Comparison of ENCODE assay signal across 8 cellular contexts in the genomic region with DNA sequence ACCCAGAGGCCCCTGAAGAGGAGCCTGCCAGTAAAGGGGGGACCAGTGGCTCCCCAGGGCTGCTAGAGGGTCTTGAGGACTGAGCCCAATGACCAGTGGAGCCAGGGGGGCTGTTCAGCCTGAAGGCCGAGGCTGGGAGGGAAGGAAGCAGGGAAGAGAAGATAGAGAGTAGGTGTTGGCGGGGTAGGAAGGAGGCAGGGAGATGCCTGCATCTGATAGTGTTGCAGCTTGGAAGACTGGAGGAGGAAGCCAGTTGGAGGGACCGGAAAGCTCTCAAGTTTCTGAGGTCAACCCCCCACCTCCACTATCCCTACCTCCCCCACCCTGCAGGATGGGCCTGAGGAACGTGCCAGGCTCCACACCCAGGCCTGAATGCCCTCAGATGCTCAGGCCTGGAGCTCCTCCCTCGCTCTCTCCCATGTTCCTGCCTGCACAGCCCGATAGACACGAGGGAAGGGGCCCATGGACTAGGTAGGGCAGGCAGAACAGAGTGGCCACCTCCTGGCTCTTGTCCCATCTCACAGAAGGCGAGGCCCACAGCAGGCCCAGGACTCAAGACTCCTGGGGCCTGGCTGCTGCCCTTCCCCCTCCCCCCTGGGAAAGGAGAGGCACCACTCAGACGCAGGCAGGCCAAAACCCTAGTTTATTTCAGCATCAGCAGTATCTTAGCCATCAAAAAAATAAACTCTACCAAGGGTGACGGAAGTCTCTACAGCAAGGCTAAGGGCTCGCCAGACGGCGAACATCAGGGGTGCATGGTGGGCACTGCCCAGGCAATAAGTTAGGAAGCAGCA. TPM values are rescaled to one million over a fixed set of nuclear protein-coding genes. Genes with fewer than 3 reads are reported as not detected.
DNase-seq lines count a peak whose midpoint lies in the region; ATAC-seq, FAIRE-seq and TF ChIP-seq lines count a peak whose summit lies in the region.

No MANE protein-coding gene starts in this region.

- WGBS in stomach, 5 donors = 28 to 46% (median 31%) methylated on average over 13 of the region's 13 CpGs

- ATAC-seq in SK-N-SH treated with all-trans-retinoic acid at 6 μM for 48 hours (peak; percentile 12), HG03442 (IDR thresholded peaks at IDR 0.05; ENCODE audit: unreplicated experiment) (no peak), GM19023 (IDR thresholded peaks at IDR 0.05; ENCODE audit: unreplicated experiment) (no peak)

- peak overlapping the region in 1 of 4 donors; percentile 73 for H3K4me3 ChIP-seq in stomach

- intact Hi-C loops in stomach (cut with DNase I; ENCODE audit: low total_unique reads) = loop anchor here (2.0 kb wide), 1 partner anchor 28 kb away; no protein-coding TSS in a partner anchor

- TF ChIP-seq EP300 in stomach (IDR thresholded peaks at IDR 0.05) = no peak

- peaks cover 15% of the 10 kb centered on the region for H3K27me3 Mint-ChIP-seq in T-helper 1 cell treated with Interleukin-12 subunit alpha and Interleukin-12 subunit beta and Interleukin-4 antibody, amounts not matched to agents 30 μg/mL and 1 μg/mL, for 36 hours (ENCODE audit: low read depth)
- peaks cover 22% of the 10 kb centered on the region for H3K27me3 Mint-ChIP-seq in glutamatergic neuron (ENCODE audit: unreplicated experiment)

- H3K27ac Mint-ChIP-seq in T-helper 1 cell treated with Interleukin-12 subunit alpha and Interleukin-12 subunit beta and Interleukin-4 antibody, amounts not matched to agents 30 μg/mL and 1 μg/mL, for 36 hours = no peak overlapping the region
- peak overlapping the region; percentile 86 for H3K27ac Mint-ChIP-seq in glutamatergic neuron (ENCODE audit: unreplicated experiment)

- peaks cover 45 to 69% (median 61%) of the 10 kb centered on the region in 4 donors for H3K4me1 ChIP-seq in stomach

- no peak for FAIRE-seq in H54 (lab: Jason Lieb, UNC)

- peaks cover 5% of the 10 kb centered on the region for H3K4me1 Mint-ChIP-seq in T-helper 1 cell treated with Interleukin-12 subunit alpha and Interleukin-12 subunit beta and Interleukin-4 antibody, amounts not matched to agents 30 μg/mL and 1 μg/mL, for 36 hours (ENCODE audit: low read depth)
- peaks cover 12% of the 10 kb centered on the region for H3K4me1 Mint-ChIP-seq in glutamatergic neuron (ENCODE audit: low read depth, unreplicated experiment)

- H3K36me3 ChIP-seq in stomach = peaks cover 6 to 13% (median 7%) of the 10 kb centered on the region in 4 donors

- H3K27me3 ChIP-seq in stomach = peaks cover 0 to 33% (median 20%) of the 10 kb centered on the region in 3 donors

- no peaks in the 10 kb centered on the region for H3K9me3 Mint-ChIP-seq in T-helper 1 cell treated with Interleukin-12 subunit alpha and Interleukin-12 subunit beta and Interleukin-4 antibody, amounts not matched to agents 30 μg/mL and 1 μg/mL, for 36 hours
- H3K9me3 Mint-ChIP-seq in glutamatergic neuron (ENCODE audit: unreplicated experiment) = peaks cover 28% of the 10 kb centered on the region

- no peak for TF ChIP-seq POLR2A in stomach (IDR thresholded peaks at IDR 0.05)
- TF ChIP-seq POLR2A in H54 (IDR thresholded peaks at IDR 0.05; ENCODE audit: low read depth, low read length) = no peak

- no peak for TF ChIP-seq CTCF in glutamatergic neuron (IDR thresholded peaks at IDR 0.05; ENCODE audit: partially characterized antibody, unreplicated experiment)
- no peak for TF ChIP-seq CTCF in stomach (IDR thresholded peaks at IDR 0.05)

- no peak for DNase-seq in T-helper 1 cell
- no peak for DNase-seq in glutamatergic neuron
- DNase-seq in stomach = peak; percentile 43
- no peak for DNase-seq in H54 (ENCODE audit: insufficient read length, low spot score)

- H3K27ac ChIP-seq in stomach = peak overlapping the region; percentile 75 to 94 (median 91)

- H3K4me3 Mint-ChIP-seq in T-helper 1 cell treated with Interleukin-12 subunit alpha and Interleukin-12 subunit beta and Interleukin-4 antibody, amounts not matched to agents 30 μg/mL and 1 μg/mL, for 36 hours = peak overlapping the region; percentile 9
- H3K4me3 Mint-ChIP-seq in glutamatergic neuron (ENCODE audit: unreplicated experiment) = peak overlapping the region; percentile 77

- H3K36me3 Mint-ChIP-seq in T-helper 1 cell treated with Interleukin-12 subunit alpha and Interleukin-12 subunit beta and Interleukin-4 antibody, amounts not matched to agents 30 μg/mL and 1 μg/mL, for 36 hours (ENCODE audit: low read depth) = no peaks in the 10 kb centered on the region
- H3K36me3 Mint-ChIP-seq in glutamatergic neuron (ENCODE audit: unreplicated experiment) = no peaks in the 10 kb centered on the region

- no peaks in the 10 kb centered on the region for H3K9me3 ChIP-seq in stomach

TF ChIP-seq in SK-N-SH treated with all-trans-retinoic acid at 6 μM for 48 hours, 23 proteins besides CTCF, POLR2A, EP300 and RAD21:
- TF ChIP-seq, protein P1, sequence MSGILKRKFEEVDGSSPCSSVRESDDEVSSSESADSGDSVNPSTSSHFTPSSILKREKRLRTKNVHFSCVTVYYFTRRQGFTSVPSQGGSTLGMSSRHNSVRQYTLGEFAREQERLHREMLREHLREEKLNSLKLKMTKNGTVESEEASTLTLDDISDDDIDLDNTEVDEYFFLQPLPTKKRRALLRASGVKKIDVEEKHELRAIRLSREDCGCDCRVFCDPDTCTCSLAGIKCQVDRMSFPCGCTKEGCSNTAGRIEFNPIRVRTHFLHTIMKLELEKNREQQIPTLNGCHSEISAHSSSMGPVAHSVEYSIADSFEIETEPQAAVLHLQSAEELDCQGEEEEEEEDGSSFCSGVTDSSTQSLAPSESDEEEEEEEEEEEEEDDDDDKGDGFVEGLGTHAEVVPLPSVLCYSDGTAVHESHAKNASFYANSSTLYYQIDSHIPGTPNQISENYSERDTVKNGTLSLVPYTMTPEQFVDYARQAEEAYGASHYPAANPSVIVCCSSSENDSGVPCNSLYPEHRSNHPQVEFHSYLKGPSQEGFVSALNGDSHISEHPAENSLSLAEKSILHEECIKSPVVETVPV (CRISPR knock-in tag; IDR thresholded peaks at IDR 0.05) = no peak
- TF ChIP-seq ZC3H10 (CRISPR knock-in tag; IDR thresholded peaks at IDR 0.05) = no peak
- TF ChIP-seq ZNF565 (CRISPR knock-in tag; conservative IDR thresholded peaks at IDR 0.05; ENCODE audit: low read depth) = no peak
- TF ChIP-seq TCF4 (CRISPR knock-in tag; IDR thresholded peaks at IDR 0.05; ENCODE audit: borderline replicate concordance) = no peak
- no peak for TF ChIP-seq ZFP30 (CRISPR knock-in tag; IDR thresholded peaks at IDR 0.05)
- TF ChIP-seq TOX (CRISPR knock-in tag; IDR thresholded peaks at IDR 0.05; ENCODE audit: borderline replicate concordance) = no peak
- no peak for TF ChIP-seq POU6F1 (CRISPR knock-in tag; IDR thresholded peaks at IDR 0.05; ENCODE audit: borderline replicate concordance, low read depth)
- no peak for TF ChIP-seq SNAI2 (CRISPR knock-in tag; IDR thresholded peaks at IDR 0.05)
- no peak for TF ChIP-seq ZNF70 (CRISPR knock-in tag; IDR thresholded peaks at IDR 0.05)
- TF ChIP-seq ARNTL (CRISPR knock-in tag; IDR thresholded peaks at IDR 0.05; ENCODE audit: borderline replicate concordance, low read depth) = no peak
- no peak for TF ChIP-seq TSHZ2 (CRISPR knock-in tag; IDR thresholded peaks at IDR 0.05)

RNA-seq across cellular contexts. Expression of gene CKB, which starts 3.4 kb away (rescaled TPM):
- total RNA-seq in glutamatergic neuron (ENCODE audit: unreplicated experiment) = 2,561 TPM
- 1,000 to 10,000 TPM in 1 of 5 donors, 100 to 1,000 TPM in 4; 216 to 1,146 (median 643) TPM for total RNA-seq in stomach
- polyA plus RNA-seq in stomach = 1,000 to 10,000 TPM in 1 of 3 donors, 100 to 1,000 TPM in 2; 778 to 1,091 (median 976) TPM

RNA-seq across cellular contexts. Expression of gene TRMT61A, which starts 9.8 kb away (rescaled TPM):
- total RNA-seq in glutamatergic neuron (ENCODE audit: unreplicated experiment) (7.8 TPM), stomach (10 to 100 TPM in 4 of 5 donors, 1 to 10 TPM in 1; 5.5 to 39.7 (median 18.5) TPM)
- 10 to 100 TPM in 2 of 3 donors, 1 to 10 TPM in 1; 9.0 to 16.9 (median 14.8) TPM for polyA plus RNA-seq in stomach

RNA-seq across cellular contexts. Expression of gene BAG5, which starts 43.2 kb away (rescaled TPM):
- 34.4 TPM for total RNA-seq in glutamatergic neuron (ENCODE audit: unreplicated experiment)
- total RNA-seq in stomach = 100 to 1,000 TPM in 1 of 5 donors, 10 to 100 TPM in 3, 1 to 10 TPM in 1; 4.3 to 207 (median 24.3) TPM
- 10 to 100 TPM in 2 of 3 donors, 1 to 10 TPM in 1; 7.5 to 11.6 (median 10.8) TPM for polyA plus RNA-seq in stomach

RNA-seq across cellular contexts. Expression of gene COA8, which starts 43.5 kb away (rescaled TPM):
- 54.9 TPM for total RNA-seq in glutamatergic neuron (ENCODE audit: unreplicated experiment)
- 10 to 100 TPM in 3 of 5 donors, 1 to 10 TPM in 2; 6.4 to 21.4 (median 14.9) TPM for total RNA-seq in stomach
- 10 to 100 TPM; 42.8 to 96.5 (median 48.4) TPM for polyA plus RNA-seq in stomach
